2 cellular contexts compared by ENCODE assay signal in genomic region chr14:73800970-73801515, GRCh38.
TF ChIP-seq lines count a peak whose summit lies in the region.

No MANE protein-coding gene starts in this region.

TF ChIP-seq in liver, 16 proteins besides CTCF, POLR2A, EP300 and RAD21 (continued from another document):
- TF ChIP-seq, protein P1, sequence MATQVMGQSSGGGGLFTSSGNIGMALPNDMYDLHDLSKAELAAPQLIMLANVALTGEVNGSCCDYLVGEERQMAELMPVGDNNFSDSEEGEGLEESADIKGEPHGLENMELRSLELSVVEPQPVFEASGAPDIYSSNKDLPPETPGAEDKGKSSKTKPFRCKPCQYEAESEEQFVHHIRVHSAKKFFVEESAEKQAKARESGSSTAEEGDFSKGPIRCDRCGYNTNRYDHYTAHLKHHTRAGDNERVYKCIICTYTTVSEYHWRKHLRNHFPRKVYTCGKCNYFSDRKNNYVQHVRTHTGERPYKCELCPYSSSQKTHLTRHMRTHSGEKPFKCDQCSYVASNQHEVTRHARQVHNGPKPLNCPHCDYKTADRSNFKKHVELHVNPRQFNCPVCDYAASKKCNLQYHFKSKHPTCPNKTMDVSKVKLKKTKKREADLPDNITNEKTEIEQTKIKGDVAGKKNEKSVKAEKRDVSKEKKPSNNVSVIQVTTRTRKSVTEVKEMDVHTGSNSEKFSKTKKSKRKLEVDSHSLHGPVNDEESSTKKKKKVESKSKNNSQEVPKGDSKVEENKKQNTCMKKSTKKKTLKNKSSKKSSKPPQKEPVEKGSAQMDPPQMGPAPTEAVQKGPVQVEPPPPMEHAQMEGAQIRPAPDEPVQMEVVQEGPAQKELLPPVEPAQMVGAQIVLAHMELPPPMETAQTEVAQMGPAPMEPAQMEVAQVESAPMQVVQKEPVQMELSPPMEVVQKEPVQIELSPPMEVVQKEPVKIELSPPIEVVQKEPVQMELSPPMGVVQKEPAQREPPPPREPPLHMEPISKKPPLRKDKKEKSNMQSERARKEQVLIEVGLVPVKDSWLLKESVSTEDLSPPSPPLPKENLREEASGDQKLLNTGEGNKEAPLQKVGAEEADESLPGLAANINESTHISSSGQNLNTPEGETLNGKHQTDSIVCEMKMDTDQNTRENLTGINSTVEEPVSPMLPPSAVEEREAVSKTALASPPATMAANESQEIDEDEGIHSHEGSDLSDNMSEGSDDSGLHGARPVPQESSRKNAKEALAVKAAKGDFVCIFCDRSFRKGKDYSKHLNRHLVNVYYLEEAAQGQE (IDR thresholded peaks at IDR 0.05): no peak
- TF ChIP-seq HNF4A (conservative IDR thresholded peaks at IDR 0.05): no peak
- peak; percentile 13 to 22 for TF ChIP-seq RXRA (IDR thresholded peaks at IDR 0.05)
- no peak for TF ChIP-seq JUND (IDR thresholded peaks at IDR 0.05)
- no peak for TF ChIP-seq MAX (IDR thresholded peaks at IDR 0.05)
- peak; percentile 84 for TF ChIP-seq NR2F2 (IDR thresholded peaks at IDR 0.05)
- TF ChIP-seq EGR1 (IDR thresholded peaks at IDR 0.05; ENCODE audit: low read depth in 2 of 2): no peak

TF ChIP-seq in HepG2, 621 proteins besides CTCF, POLR2A, EP300 and RAD21 (continued from another document):
- TF ChIP-seq, protein P2, sequence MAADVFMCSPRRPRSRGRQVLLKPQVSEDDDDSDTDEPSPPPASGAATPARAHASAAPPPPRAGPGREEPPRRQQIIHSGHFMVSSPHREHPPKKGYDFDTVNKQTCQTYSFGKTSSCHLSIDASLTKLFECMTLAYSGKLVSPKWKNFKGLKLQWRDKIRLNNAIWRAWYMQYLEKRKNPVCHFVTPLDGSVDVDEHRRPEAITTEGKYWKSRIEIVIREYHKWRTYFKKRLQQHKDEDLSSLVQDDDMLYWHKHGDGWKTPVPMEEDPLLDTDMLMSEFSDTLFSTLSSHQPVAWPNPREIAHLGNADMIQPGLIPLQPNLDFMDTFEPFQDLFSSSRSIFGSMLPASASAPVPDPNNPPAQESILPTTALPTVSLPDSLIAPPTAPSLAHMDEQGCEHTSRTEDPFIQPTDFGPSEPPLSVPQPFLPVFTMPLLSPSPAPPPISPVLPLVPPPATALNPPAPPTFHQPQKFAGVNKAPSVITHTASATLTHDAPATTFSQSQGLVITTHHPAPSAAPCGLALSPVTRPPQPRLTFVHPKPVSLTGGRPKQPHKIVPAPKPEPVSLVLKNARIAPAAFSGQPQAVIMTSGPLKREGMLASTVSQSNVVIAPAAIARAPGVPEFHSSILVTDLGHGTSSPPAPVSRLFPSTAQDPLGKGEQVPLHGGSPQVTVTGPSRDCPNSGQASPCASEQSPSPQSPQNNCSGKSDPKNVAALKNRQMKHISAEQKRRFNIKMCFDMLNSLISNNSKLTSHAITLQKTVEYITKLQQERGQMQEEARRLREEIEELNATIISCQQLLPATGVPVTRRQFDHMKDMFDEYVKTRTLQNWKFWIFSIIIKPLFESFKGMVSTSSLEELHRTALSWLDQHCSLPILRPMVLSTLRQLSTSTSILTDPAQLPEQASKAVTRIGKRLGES (CRISPR knock-in tag; IDR thresholded peaks at IDR 0.05; ENCODE audit: borderline replicate concordance): no peak
- TF ChIP-seq, protein P3, sequence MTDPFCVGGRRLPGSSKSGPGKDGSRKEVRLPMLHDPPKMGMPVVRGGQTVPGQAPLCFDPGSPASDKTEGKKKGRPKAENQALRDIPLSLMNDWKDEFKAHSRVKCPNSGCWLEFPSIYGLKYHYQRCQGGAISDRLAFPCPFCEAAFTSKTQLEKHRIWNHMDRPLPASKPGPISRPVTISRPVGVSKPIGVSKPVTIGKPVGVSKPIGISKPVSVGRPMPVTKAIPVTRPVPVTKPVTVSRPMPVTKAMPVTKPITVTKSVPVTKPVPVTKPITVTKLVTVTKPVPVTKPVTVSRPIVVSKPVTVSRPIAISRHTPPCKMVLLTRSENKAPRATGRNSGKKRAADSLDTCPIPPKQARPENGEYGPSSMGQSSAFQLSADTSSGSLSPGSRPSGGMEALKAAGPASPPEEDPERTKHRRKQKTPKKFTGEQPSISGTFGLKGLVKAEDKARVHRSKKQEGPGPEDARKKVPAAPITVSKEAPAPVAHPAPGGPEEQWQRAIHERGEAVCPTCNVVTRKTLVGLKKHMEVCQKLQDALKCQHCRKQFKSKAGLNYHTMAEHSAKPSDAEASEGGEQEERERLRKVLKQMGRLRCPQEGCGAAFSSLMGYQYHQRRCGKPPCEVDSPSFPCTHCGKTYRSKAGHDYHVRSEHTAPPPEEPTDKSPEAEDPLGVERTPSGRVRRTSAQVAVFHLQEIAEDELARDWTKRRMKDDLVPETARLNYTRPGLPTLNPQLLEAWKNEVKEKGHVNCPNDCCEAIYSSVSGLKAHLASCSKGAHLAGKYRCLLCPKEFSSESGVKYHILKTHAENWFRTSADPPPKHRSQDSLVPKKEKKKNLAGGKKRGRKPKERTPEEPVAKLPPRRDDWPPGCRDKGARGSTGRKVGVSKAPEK (CRISPR knock-in tag; IDR thresholded peaks at IDR 0.05; ENCODE audit: borderline replicate concordance): no peak
- no peak for TF ChIP-seq ZIK1 (CRISPR knock-in tag; IDR thresholded peaks at IDR 0.05; ENCODE audit: borderline replicate concordance, low read depth)
- TF ChIP-seq NR1H2 (CRISPR knock-in tag; IDR thresholded peaks at IDR 0.05; ENCODE audit: borderline replicate concordance, low read depth): no peak
- no peak for TF ChIP-seq ZNF839 (CRISPR knock-in tag; IDR thresholded peaks at IDR 0.05; ENCODE audit: borderline replicate concordance)
- no peak for TF ChIP-seq TRIM22 (IDR thresholded peaks at IDR 0.05)
- no peak for TF ChIP-seq ATF1 (CRISPR knock-in tag; IDR thresholded peaks at IDR 0.05)
- TF ChIP-seq, protein P4, sequence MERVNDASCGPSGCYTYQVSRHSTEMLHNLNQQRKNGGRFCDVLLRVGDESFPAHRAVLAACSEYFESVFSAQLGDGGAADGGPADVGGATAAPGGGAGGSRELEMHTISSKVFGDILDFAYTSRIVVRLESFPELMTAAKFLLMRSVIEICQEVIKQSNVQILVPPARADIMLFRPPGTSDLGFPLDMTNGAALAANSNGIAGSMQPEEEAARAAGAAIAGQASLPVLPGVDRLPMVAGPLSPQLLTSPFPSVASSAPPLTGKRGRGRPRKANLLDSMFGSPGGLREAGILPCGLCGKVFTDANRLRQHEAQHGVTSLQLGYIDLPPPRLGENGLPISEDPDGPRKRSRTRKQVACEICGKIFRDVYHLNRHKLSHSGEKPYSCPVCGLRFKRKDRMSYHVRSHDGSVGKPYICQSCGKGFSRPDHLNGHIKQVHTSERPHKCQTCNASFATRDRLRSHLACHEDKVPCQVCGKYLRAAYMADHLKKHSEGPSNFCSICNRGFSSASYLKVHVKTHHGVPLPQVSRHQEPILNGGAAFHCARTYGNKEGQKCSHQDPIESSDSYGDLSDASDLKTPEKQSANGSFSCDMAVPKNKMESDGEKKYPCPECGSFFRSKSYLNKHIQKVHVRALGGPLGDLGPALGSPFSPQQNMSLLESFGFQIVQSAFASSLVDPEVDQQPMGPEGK (CRISPR knock-in tag; IDR thresholded peaks at IDR 0.05): no peak
- TF ChIP-seq ZNF598 (CRISPR knock-in tag; IDR thresholded peaks at IDR 0.05; ENCODE audit: borderline replicate concordance): no peak
- TF ChIP-seq AKNA (CRISPR knock-in tag; IDR thresholded peaks at IDR 0.05; ENCODE audit: borderline replicate concordance): no peak
- no peak for TF ChIP-seq ELF3 (CRISPR knock-in tag; IDR thresholded peaks at IDR 0.05)
- no peak for TF ChIP-seq HNRNPLL (IDR thresholded peaks at IDR 0.05; ENCODE audit: low read depth, low read length, poor library complexity, severe bottlenecking)
- no peak for TF ChIP-seq REL (CRISPR knock-in tag; conservative IDR thresholded peaks at IDR 0.05)
- TF ChIP-seq ZNF367 (CRISPR knock-in tag; IDR thresholded peaks at IDR 0.05; ENCODE audit: borderline replicate concordance): no peak
